9 cellular contexts compared by ENCODE assay signal in genomic region chr13:49791214-49791752, GRCh38. TPM values are rescaled to one million over a fixed set of nuclear protein-coding genes. Genes with fewer than 3 reads are reported as not detected.
A peak's percentile ranks its signal among the peaks of the same experiment; 100 is the strongest.
DNase-seq lines count a peak whose midpoint lies in the region; ATAC-seq, FAIRE-seq and TF ChIP-seq lines count a peak whose summit lies in the region.
"Had no signal": no experiment of that assay in that cellular context is flagged by ENCODE, and none has a peak within 500 bp of the region (broad histone marks: within the 10 kb centered on the region; RNA-seq: fewer than 3 reads in every experiment).

No MANE protein-coding gene starts in this region.

- CTCF ChIA-PET in activated CD4-positive, alpha-beta memory T cell treated with anti-CD3 and anti-CD28 coated beads for 36 hours (lab: Charles Lee) = interaction anchor here (0.7 to 1.8 kb wide), 6 partner anchors 15 to 145 kb away, joined by 3 to 7 read pairs (median 3); partner anchors contain the start of gene SPRYD7

- H3K9me3 ChIP-seq in pancreas = no peaks in the 10 kb centered on the region

- peak overlapping the region; percentile 95 for H3K27ac Mint-ChIP-seq in activated CD4-positive, alpha-beta T cell treated with anti-CD3 and anti-CD28 coated beads, Interleukin-2, amount 10 ng/mL, durations not matched to agents 24 days and 14 days
- peak overlapping the region; percentile 89 for H3K27ac Mint-ChIP-seq in activated CD4-positive, alpha-beta memory T cell treated with anti-CD3 and anti-CD28 coated beads for 36 hours

- FAIRE-seq in pancreas (lab: Jason Lieb, UNC) = no peak
- FAIRE-seq: islet of Langerhans had no signal

- H3K4me1 Mint-ChIP-seq in activated CD4-positive, alpha-beta T cell treated with anti-CD3 and anti-CD28 coated beads, Interleukin-2, amount 10 ng/mL, durations not matched to agents 24 days and 14 days = peaks cover 35% of the 10 kb centered on the region
- H3K4me1 Mint-ChIP-seq in activated CD4-positive, alpha-beta memory T cell treated with anti-CD3 and anti-CD28 coated beads for 36 hours (ENCODE audit: low read depth) = peaks cover 34% of the 10 kb centered on the region

- WGBS in pancreas, 2 donors = 1% methylated on average over 11 of the region's 11 CpGs

- peak overlapping the region; percentile 83 to 93 (median 88) for H3K27ac ChIP-seq in pancreas

- ATAC-seq in pancreas (peak in 3 of 4 donors; percentile 11 to 40 (median 24)), HG02610 (IDR thresholded peaks at IDR 0.05; ENCODE audit: unreplicated experiment) (no peak), HG03342 (IDR thresholded peaks at IDR 0.05; ENCODE audit: unreplicated experiment) (no peak)

- no peak for TF ChIP-seq CTCF in pancreas (IDR thresholded peaks at IDR 0.05)

- H3K36me3 Mint-ChIP-seq in activated CD4-positive, alpha-beta T cell treated with anti-CD3 and anti-CD28 coated beads, Interleukin-2, amount 10 ng/mL, durations not matched to agents 24 days and 14 days (ENCODE audit: low read depth) = peaks cover 24% of the 10 kb centered on the region
- H3K36me3 Mint-ChIP-seq in activated CD4-positive, alpha-beta memory T cell treated with anti-CD3 and anti-CD28 coated beads for 36 hours = peaks cover 5% of the 10 kb centered on the region

- no peaks in the 10 kb centered on the region for H3K36me3 ChIP-seq in pancreas

- peaks cover 0 to 13% (median 3%) of the 10 kb centered on the region in 3 donors for H3K4me1 ChIP-seq in pancreas

- H3K27me3 Mint-ChIP-seq in activated CD4-positive, alpha-beta T cell treated with anti-CD3 and anti-CD28 coated beads, Interleukin-2, amount 10 ng/mL, durations not matched to agents 24 days and 14 days = no peaks in the 10 kb centered on the region
- H3K27me3 Mint-ChIP-seq in activated CD4-positive, alpha-beta memory T cell treated with anti-CD3 and anti-CD28 coated beads for 36 hours = no peaks in the 10 kb centered on the region

- H3K4me3 Mint-ChIP-seq in activated CD4-positive, alpha-beta T cell treated with anti-CD3 and anti-CD28 coated beads, Interleukin-2, amount 10 ng/mL, durations not matched to agents 24 days and 14 days = peak overlapping the region; percentile 93
- peak overlapping the region; percentile 91 for H3K4me3 Mint-ChIP-seq in activated CD4-positive, alpha-beta memory T cell treated with anti-CD3 and anti-CD28 coated beads for 36 hours

- H3K27me3 ChIP-seq in pancreas = no peaks in the 10 kb centered on the region

- intact Hi-C loops in activated CD4-positive, alpha-beta T cell treated with anti-CD3 and anti-CD28 coated beads, Interleukin-2, amount 10 ng/mL, durations not matched to agents 24 days and 14 days (cut with micrococcal nuclease) = loop anchor here (10.0 kb wide), 1 partner anchor 334 kb away; no protein-coding TSS in a partner anchor
- intact Hi-C loops in activated CD4-positive, alpha-beta memory T cell treated with anti-CD3 and anti-CD28 coated beads for 36 hours (cut with micrococcal nuclease) = loop anchor here (5.0 to 10.0 kb wide), 3 partner anchors 56 to 1661 kb away; partner anchors contain the start of genes INTS6 and RCBTB1
- intact Hi-C loops in pancreas (cut with DNase I) = no loop called here

- DNase-seq in activated CD4-positive, alpha-beta T cell treated with anti-CD3 and anti-CD28 coated beads, Interleukin-2, amount 10 ng/mL, durations not matched to agents 24 days and 14 days = peak; percentile 74
- DNase-seq in activated CD4-positive, alpha-beta T cell treated with anti-CD3 and anti-CD28 coated beads, Interleukin-2, amount 50 U/mL, for 1 hour = no peak
- DNase-seq in LHCN-M2 (ENCODE audit: low read depth) = peak; percentile 38
- peak; percentile 22 for DNase-seq in activated CD4-positive, alpha-beta memory T cell treated with anti-CD3 and anti-CD28 coated beads for 36 hours
- peak; percentile 15 for DNase-seq in foreskin melanocyte
- peak in 3 of 6 donors; percentile 12 to 48 (median 30) for DNase-seq in pancreas

- no peaks in the 10 kb centered on the region for H3K9me3 Mint-ChIP-seq in activated CD4-positive, alpha-beta T cell treated with anti-CD3 and anti-CD28 coated beads, Interleukin-2, amount 10 ng/mL, durations not matched to agents 24 days and 14 days
- H3K9me3 Mint-ChIP-seq in activated CD4-positive, alpha-beta memory T cell treated with anti-CD3 and anti-CD28 coated beads for 36 hours = no peaks in the 10 kb centered on the region

- POLR2A ChIA-PET in activated CD4-positive, alpha-beta memory T cell treated with anti-CD3 and anti-CD28 coated beads for 36 hours (lab: Charles Lee) = interaction anchor here (0.6 to 3.5 kb wide), 3 partner anchors 101 to 248 kb away, joined by 3 to 24 read pairs (median 14); partner anchors contain the start of genes EBPL and SPRYD7

- H3K4me3 ChIP-seq in pancreas = peak overlapping the region; percentile 79 to 88 (median 84)

RNA-seq across cellular contexts. Expression of gene KPNA3, which starts 1.2 kb away (rescaled TPM):
- 56.5 and 58.8 TPM in 2 replicates for total RNA-seq in activated CD4-positive, alpha-beta T cell treated with anti-CD3 and anti-CD28 coated beads, Interleukin-2, amount 10 ng/mL, durations not matched to agents 24 days and 14 days
- 33.5 and 38.6 TPM in 2 replicates for total RNA-seq in LHCN-M2 (2014; rRNA removed)
- 23.9 TPM for polyA plus RNA-seq in LHCN-M2 (2012)
- total RNA-seq in activated CD4-positive, alpha-beta memory T cell treated with anti-CD3 and anti-CD28 coated beads for 36 hours = 10 to 100 TPM; 42.0 to 44.0 TPM
- 10 to 100 TPM in 3 of 6 donors, 1 to 10 TPM in 3; 6.5 to 16.0 (median 9.2) TPM for total RNA-seq in pancreas
- polyA plus RNA-seq in pancreas = 1 to 10 TPM; 5.3 to 9.0 TPM

Comparison
In these comparisons a context has a peak if more than half of its experiments do, and no peak if none do; other contexts are left out.
1. ATAC-seq: peak in pancreas (3 of 4); none in HG02610 (single experiment) and HG03342 (single experiment).
2. intact Hi-C loops: an anchor here in activated CD4-positive, alpha-beta T cell treated with anti-CD3 and anti-CD28 coated beads, Interleukin-2, amount 10 ng/mL, durations not matched to agents 24 days and 14 days (10.0 kb wide) and activated CD4-positive, alpha-beta memory T cell treated with anti-CD3 and anti-CD28 coated beads for 36 hours (5.0 to 10.0 kb wide); none called in pancreas.